In genomic region chr18:12271376-12272235, GRCh38 we compare ENCODE assay signal across 8 cellular contexts. TPM values are rescaled to one million over a fixed set of nuclear protein-coding genes. Genes with fewer than 3 reads are reported as not detected.
A peak's percentile ranks its signal among the peaks of the same experiment; 100 is the strongest.
DNase-seq lines count a peak whose midpoint lies in the region; ATAC-seq and TF ChIP-seq lines count a peak whose summit lies in the region.

No MANE protein-coding gene starts in this region.

- H3K27me3 Mint-ChIP-seq in activated CD8-positive, alpha-beta T cell treated with anti-CD3 and anti-CD28 coated beads, Interleukin-2, amount 10 ng/mL, durations not matched to agents 7 days and 5 days (ENCODE audit: low read depth), result no peaks in the 10 kb centered on the region

- no peaks in the 10 kb centered on the region for H3K36me3 Mint-ChIP-seq in activated CD8-positive, alpha-beta T cell treated with anti-CD3 and anti-CD28 coated beads, Interleukin-2, amount 10 ng/mL, durations not matched to agents 7 days and 5 days (ENCODE audit: low read depth)

- TF ChIP-seq POLR2A in erythroblast (IDR thresholded peaks at IDR 0.05; ENCODE audit: low read length), result no peak

- H3K4me3 Mint-ChIP-seq in activated CD8-positive, alpha-beta T cell treated with anti-CD3 and anti-CD28 coated beads, Interleukin-2, amount 10 ng/mL, durations not matched to agents 7 days and 5 days, result peak overlapping the region; percentile 51

- DNase-seq in AG08395 (ENCODE audit: low spot score) (peak; percentile 88), NCI-H82 (lab: John Stamatoyannopoulos, UW) (peak; percentile 91), erythroblast (lab: John Stamatoyannopoulos, UW) (peak; percentile 89 to 95)
- DNase-seq in activated CD8-positive, alpha-beta T cell treated with anti-CD3 and anti-CD28 coated beads, Interleukin-2, amount 10 ng/mL, durations not matched to agents 7 days and 5 days, result peak; percentile 61
- DNase-seq in stimulated activated naive CD4-positive, alpha-beta T cell treated with Interleukin-2 at 50 U/mL for 16 hours (lab: John Stamatoyannopoulos, UW), result peak; percentile 42

- no peaks in the 10 kb centered on the region for H3K27me3 ChIP-seq in muscle layer of duodenum (ENCODE audit: low read depth, low read length)

- H3K9me3 Mint-ChIP-seq in activated CD8-positive, alpha-beta T cell treated with anti-CD3 and anti-CD28 coated beads, Interleukin-2, amount 10 ng/mL, durations not matched to agents 7 days and 5 days (ENCODE audit: insufficient read depth), result no peaks in the 10 kb centered on the region

- ATAC-seq in GM18907 (IDR thresholded peaks at IDR 0.05; ENCODE audit: unreplicated experiment) (peak; percentile 92), HG03521 (IDR thresholded peaks at IDR 0.05; ENCODE audit: unreplicated experiment) (peak; percentile 79)
- peak; percentile 94 for ATAC-seq in activated CD8-positive, alpha-beta T cell treated with anti-CD3 and anti-CD28 coated beads, Interleukin-2, amount 10 ng/mL, durations not matched to agents 7 days and 5 days

- no peaks in the 10 kb centered on the region for H3K4me1 Mint-ChIP-seq in activated CD8-positive, alpha-beta T cell treated with anti-CD3 and anti-CD28 coated beads, Interleukin-2, amount 10 ng/mL, durations not matched to agents 7 days and 5 days (ENCODE audit: low read depth)

- POLR2A ChIA-PET in activated CD8-positive, alpha-beta T cell treated with anti-CD3 and anti-CD28 coated beads, Interleukin-2, amount 10 ng/mL, durations not matched to agents 7 days and 5 days (lab: Charles Lee), result no interaction called here

- no peak overlapping the region for H3K27ac Mint-ChIP-seq in activated CD8-positive, alpha-beta T cell treated with anti-CD3 and anti-CD28 coated beads, Interleukin-2, amount 10 ng/mL, durations not matched to agents 7 days and 5 days

- no peaks in the 10 kb centered on the region for H3K36me3 ChIP-seq in muscle layer of duodenum (ENCODE audit: control insufficient read depth in 1 of 2, insufficient read depth in 2 of 2, low read length in 2 of 2)

- H3K4me1 ChIP-seq in muscle layer of duodenum (ENCODE audit: control insufficient read depth in 1 of 2, insufficient read depth in 2 of 2, low read length in 2 of 2), result peaks cover 0 to 4% of the 10 kb centered on the region in 2 donors

- H3K9me3 ChIP-seq in muscle layer of duodenum (ENCODE audit: control insufficient read depth in 1 of 2, low read length in 2 of 2), result no peaks in the 10 kb centered on the region

- CTCF ChIA-PET in activated CD8-positive, alpha-beta T cell treated with anti-CD3 and anti-CD28 coated beads, Interleukin-2, amount 10 ng/mL, durations not matched to agents 7 days and 5 days (lab: Charles Lee), result interaction anchor here (0.8 to 3.4 kb wide), 16 partner anchors 9 to 391 kb away, joined by 3 to 17 read pairs (median 5); partner anchors contain the start of gene AFG3L2

- H3K27ac ChIP-seq in muscle layer of duodenum (ENCODE audit: low read length), result no peak overlapping the region

- H3K4me3 ChIP-seq in muscle layer of duodenum (ENCODE audit: low read depth in 1 of 2, low read length in 2 of 2), result peak overlapping the region; percentile 33 to 61

RNA-seq across cellular contexts. Expression of gene CIDEA, which starts 17.4 kb away (rescaled TPM):
- total RNA-seq in activated CD8-positive, alpha-beta T cell treated with anti-CD3 and anti-CD28 coated beads, Interleukin-2, amount 10 ng/mL, durations not matched to agents 7 days and 5 days, result not detected

RNA-seq across cellular contexts. Expression of gene TUBB6, which starts 36.4 kb away (rescaled TPM):
- total RNA-seq in activated CD8-positive, alpha-beta T cell treated with anti-CD3 and anti-CD28 coated beads, Interleukin-2, amount 10 ng/mL, durations not matched to agents 7 days and 5 days, result 10 to 100 TPM in 1 of 2 experiments, 1 to 10 TPM in 1; 8.3 to 10.9 TPM

Comparison
In these comparisons a context has a peak if more than half of its experiments do, and no peak if none do; other contexts are left out.
1. DNase-seq: peak in every context shown above with its lines; median percentile 92 in erythroblast; 91 in NCI-H82; 88 in AG08395; 61 in activated CD8-positive, alpha-beta T cell treated with anti-CD3 and anti-CD28 coated beads, Interleukin-2, amount 10 ng/mL, durations not matched to agents 7 days and 5 days; 42 in stimulated activated naive CD4-positive, alpha-beta T cell treated with Interleukin-2 at 50 U/mL for 16 hours.